In genomic region chr1:24683713-24684162, GRCh38 we compare ENCODE assay signal across 10 cellular contexts. TPM values are rescaled to one million over a fixed set of nuclear protein-coding genes. Genes with fewer than 3 reads are reported as not detected.
DNase-seq lines count a peak whose midpoint lies in the region; ATAC-seq, FAIRE-seq and TF ChIP-seq lines count a peak whose summit lies in the region.
"Had no signal": no experiment of that assay in that cellular context is flagged by ENCODE, and none has a peak within 500 bp of the region (broad histone marks: within the 10 kb centered on the region; RNA-seq: fewer than 3 reads in every experiment).

No MANE protein-coding gene starts in this region.

- H2AFZ ChIP-seq in Karpas-422 (ENCODE audit: low read length), result no peak overlapping the region

- H3K36me3 ChIP-seq in bronchial epithelial cell (ENCODE audit: control insufficient read depth, insufficient read depth, low read length) (no peaks in the 10 kb centered on the region), lung (ENCODE audit: control insufficient read depth in 2 of 2, insufficient read depth in 2 of 2, low read length in 2 of 2) (no peaks in the 10 kb centered on the region), Karpas-422 (ENCODE audit: insufficient read depth, low read length) (peaks cover 3% of the 10 kb centered on the region; the same call in 1 of the 2 replicates), ascending aorta (no peaks in the 10 kb centered on the region)

- H3K4me3 ChIP-seq in AG04449 (ENCODE audit: low read depth, low read length) (no peak overlapping the region), bronchial epithelial cell (ENCODE audit: low read depth, low read length) (no peak overlapping the region), lung (no peak overlapping the region), Karpas-422 (ENCODE audit: low read length) (no peak overlapping the region), ascending aorta (no peak overlapping the region)

- H3K9ac ChIP-seq in Karpas-422 (ENCODE audit: low read length), result no peak overlapping the region

- DNase-seq in AG04449 (ENCODE audit: low read depth, low spot score) (peak; percentile 82), bronchial epithelial cell (ENCODE audit: low read depth) (peak; percentile 99), lung (ENCODE audit: low spot score) (no peak), Karpas-422 (no peak), ascending aorta (ENCODE audit: low spot score in 2 of 2) (no peak)
- no peak for DNase-seq in activated naive CD4-positive, alpha-beta T cell treated with Interleukin-2 at 50 U/mL for 16 hours
- no peak for DNase-seq in activated T-cell treated with anti-CD3 and anti-CD28 coated beads, Interleukin-2, amount 50 U/mL, for 1 hour
- DNase-seq: CD4-positive, alpha-beta T cell; NCI-H748 treated with DMSO at 0.1 percent for 48 hours had no signal

- H3K9me2 ChIP-seq in Karpas-422 (replicated peaks; ENCODE audit: insufficient read depth, low read length), result no peaks in the 10 kb centered on the region

- no peak for TF ChIP-seq EP300 in Ishikawa (IDR thresholded peaks at IDR 0.05; ENCODE audit: borderline replicate concordance)

- no peaks in the 10 kb centered on the region for H3K79me2 ChIP-seq in Karpas-422 (ENCODE audit: low read length)

- H3K4me1 ChIP-seq in lung (ENCODE audit: control insufficient read depth in 2 of 2, insufficient read depth in 2 of 2, low read length in 2 of 2) (peaks cover 0 to under 1% of the 10 kb centered on the region in 2 donors), Karpas-422 (ENCODE audit: low read length) (peaks cover 2% of the 10 kb centered on the region), ascending aorta (no peaks in the 10 kb centered on the region)

- H3K27ac ChIP-seq in lung (ENCODE audit: low read depth in 1 of 2, low read length in 1 of 2) (peak overlapping the region in 1 of 2 donors; percentile 76), Karpas-422 (ENCODE audit: low read length) (no peak overlapping the region), ascending aorta (no peak overlapping the region)

- H3K4me2 ChIP-seq in Karpas-422 (ENCODE audit: low read depth, low read length, poor library complexity, severe bottlenecking), result no peak overlapping the region

- POLR2A ChIA-PET in AG04449 (lab: Yijun Ruan, JAX), result interaction anchor here (0.8 to 2.2 kb wide), 5 partner anchors 30 to 70 kb away, joined by 3 to 21 read pairs (median 3); partner anchors contain the start of gene CLIC4

- no peak for TF ChIP-seq CTCF in AG04449 (IDR thresholded peaks at IDR 0.05; ENCODE audit: insufficient read depth, low read length, missing control alignments)
- TF ChIP-seq CTCF in bronchial epithelial cell (IDR thresholded peaks at IDR 0.05; ENCODE audit: insufficient read depth, low read length, severe bottlenecking), result no peak
- no peak for TF ChIP-seq CTCF in lung (IDR thresholded peaks at IDR 0.05; ENCODE audit: control extremely low read depth, extremely low read depth)
- no peak for TF ChIP-seq CTCF in ascending aorta (IDR thresholded peaks at IDR 0.05)

- peak; percentile 34 for ATAC-seq in lung (ENCODE audit: insufficient read depth, low FRiP score)

- no peaks in the 10 kb centered on the region for H3K27me3 ChIP-seq in bronchial epithelial cell (ENCODE audit: control insufficient read depth, insufficient read depth, low read length)
- H3K27me3 ChIP-seq in lung (ENCODE audit: control insufficient read depth, insufficient read depth), result no peaks in the 10 kb centered on the region
- H3K27me3 ChIP-seq in Karpas-422 (ENCODE audit: low read length), result no peaks in the 10 kb centered on the region
- H3K27me3 ChIP-seq in ascending aorta, result no peaks in the 10 kb centered on the region

- TF ChIP-seq RAD21 in Ishikawa (IDR thresholded peaks at IDR 0.05; ENCODE audit: low read depth), result no peak

- H4K20me1 ChIP-seq in Karpas-422 (ENCODE audit: insufficient read depth, low read depth, low read length), result no peaks in the 10 kb centered on the region

- CTCF ChIA-PET in AG04449 (lab: Yijun Ruan, JAX), result interaction anchor here (1.2 to 11.9 kb wide), 7 partner anchors 9 to 164 kb away, joined by 3 to 307 read pairs (median 4); no protein-coding TSS in a partner anchor

- no peaks in the 10 kb centered on the region for H3K9me3 ChIP-seq in lung (ENCODE audit: control insufficient read depth in 2 of 2, insufficient read depth in 1 of 2, low read length in 1 of 2)
- no peaks in the 10 kb centered on the region for H3K9me3 ChIP-seq in Karpas-422 (ENCODE audit: low read length)
- no peaks in the 10 kb centered on the region for H3K9me3 ChIP-seq in ascending aorta

- FAIRE-seq in bronchial epithelial cell (lab: Jason Lieb, UNC), result peak; percentile 43

- intact Hi-C loops in ascending aorta (cut with DNase I), result no loop called here

- WGBS in lung, 2 donors, result 55 to 75% methylated on average over 6 of the region's 6 CpGs

TF ChIP-seq in Ishikawa, 13 proteins besides CTCF, POLR2A, EP300 and RAD21:
- TF ChIP-seq NFIC (IDR thresholded peaks at IDR 0.05) (0 out of 2 replicates have a peak, but pooled peaks have one; percentile 22), MAX (IDR thresholded peaks at IDR 0.05) (no peak), ZBTB7A (IDR thresholded peaks at IDR 0.05; ENCODE audit: low read depth) (no peak), TEAD4 (IDR thresholded peaks at IDR 0.05) (0 out of 2 replicates have a peak, but pooled peaks have one; percentile 8), CEBPB (IDR thresholded peaks at IDR 0.05) (no peak), YY1 (IDR thresholded peaks at IDR 0.05; ENCODE audit: low read depth) (no peak), TAF1 (IDR thresholded peaks at IDR 0.05; ENCODE audit: low read depth) (no peak)

RNA-seq across cellular contexts. Expression of gene SRRM1, which starts 40.6 kb away (rescaled TPM):
- total RNA-seq in bronchial epithelial cell (18.4 and 20.6 TPM in 2 replicates), lung (10 to 100 TPM; 92.4 to 95.8 TPM), ascending aorta (90.5 TPM)
- 10 to 100 TPM; 37.4 to 42.3 TPM for polyA plus RNA-seq in lung
- total RNA-seq in Karpas-422 (2014; rRNA removed; shearing (Covaris generic); ENCODE audit: low replicate concordance), result 54.3 and 98.5 TPM in 2 replicates

Comparison
In these comparisons a context has a peak if more than half of its experiments do, and no peak if none do; other contexts are left out.
1. DNase-seq: peak in AG04449 (single experiment) and bronchial epithelial cell (single experiment); none in lung (single experiment), Karpas-422 (single experiment), activated naive CD4-positive, alpha-beta T cell treated with Interleukin-2 at 50 U/mL for 16 hours (single experiment), activated T-cell treated with anti-CD3 and anti-CD28 coated beads, Interleukin-2, amount 50 U/mL, for 1 hour (single experiment) and ascending aorta (0 of 2).